14 cellular contexts compared by ENCODE assay signal in genomic region chr18:36132756-36133155, GRCh38. TPM values are rescaled to one million over a fixed set of nuclear protein-coding genes. Genes with fewer than 3 reads are reported as not detected.
DNase-seq lines count a peak whose midpoint lies in the region; ATAC-seq and TF ChIP-seq lines count a peak whose summit lies in the region.
"Had no signal": no experiment of that assay in that cellular context is flagged by ENCODE, and none has a peak within 500 bp of the region (broad histone marks: within the 10 kb centered on the region; RNA-seq: fewer than 3 reads in every experiment).

No MANE protein-coding gene starts in this region.

- H3K9me3 ChIP-seq in CD4-positive, CD25-positive, alpha-beta regulatory T cell (ENCODE audit: control insufficient read depth in 2 of 2, low read length in 2 of 2): no peaks in the 10 kb centered on the region
- H3K9me3 ChIP-seq in DOHH2 (ENCODE audit: control insufficient read depth, insufficient read depth, low read length): no peaks in the 10 kb centered on the region
- no peaks in the 10 kb centered on the region for H3K9me3 ChIP-seq in naive thymus-derived CD4-positive, alpha-beta T cell (ENCODE audit: control insufficient read depth in 2 of 3, low read length in 3 of 3)
- H3K9me3 ChIP-seq: BE2C, SJCRH30 had no signal

- DNase-seq in CD4-positive, CD25-positive, alpha-beta regulatory T cell: peak in 1 of 3 donors; percentile 32
- DNase-seq in activated B cell treated with CpG ODN at 0.5 μM for 24 hours: no peak
- no peak for DNase-seq in naive thymus-derived CD4-positive, alpha-beta T cell
- no peak for DNase-seq in NCI-H1092 (lab: John Stamatoyannopoulos, UW)
- no peak for DNase-seq in D341Med (ENCODE audit: low spot score)
- DNase-seq: amniotic stem cell, BE2C, NCI-H1436, NCI-H226, SJCRH30 had no signal

- H3K27me3 Mint-ChIP-seq in CD4-positive, CD25-positive, alpha-beta regulatory T cell: no peaks in the 10 kb centered on the region
- no peaks in the 10 kb centered on the region for H3K27me3 Mint-ChIP-seq in activated B cell treated with CpG ODN at 0.5 μM for 24 hours
- no peaks in the 10 kb centered on the region for H3K27me3 Mint-ChIP-seq in naive thymus-derived CD4-positive, alpha-beta T cell

- H3K79me2 ChIP-seq in DOHH2 (ENCODE audit: control insufficient read depth, low read length): peaks cover 72% of the 10 kb centered on the region

- no peak overlapping the region for H3K27ac ChIP-seq in CD4-positive, CD25-positive, alpha-beta regulatory T cell (ENCODE audit: insufficient read depth, low read length, poor library complexity, severe bottlenecking)
- H3K27ac ChIP-seq in DOHH2 (ENCODE audit: low read depth, low read length): no peak overlapping the region
- H3K27ac ChIP-seq in naive thymus-derived CD4-positive, alpha-beta T cell (ENCODE audit: low read depth, low read length): peak overlapping the region; percentile 16
- H3K27ac ChIP-seq: epithelial cell of prostate, KMS-11, SJCRH30 had no signal

- H4K20me1 ChIP-seq in DOHH2 (ENCODE audit: control insufficient read depth, insufficient read depth, low read depth, low read length): peaks cover 13% of the 10 kb centered on the region

- TF ChIP-seq CTCF in DOHH2 (IDR thresholded peaks at IDR 0.05; ENCODE audit: low read depth, low read length, poor library complexity, severe bottlenecking) (no peak), activated B cell treated with CpG ODN at 0.5 μM for 24 hours (IDR thresholded peaks at IDR 0.05) (no peak)

- POLR2A ChIA-PET in activated B cell treated with CpG ODN at 0.5 μM for 24 hours (lab: Charles Lee): interaction anchor here (0.5 to 1.8 kb wide), 2 partner anchors 17 to 114 kb away, joined by 6 to 7 read pairs; no protein-coding TSS in a partner anchor
- POLR2A ChIA-PET in naive thymus-derived CD4-positive, alpha-beta T cell (lab: Charles Lee): no interaction called here

- peaks cover 25% of the 10 kb centered on the region for H3K36me3 Mint-ChIP-seq in CD4-positive, CD25-positive, alpha-beta regulatory T cell
- peaks cover 49% of the 10 kb centered on the region for H3K36me3 Mint-ChIP-seq in activated B cell treated with CpG ODN at 0.5 μM for 24 hours (ENCODE audit: low read depth)
- H3K36me3 Mint-ChIP-seq in naive thymus-derived CD4-positive, alpha-beta T cell: peaks cover 0 to 28% (median 12%) of the 10 kb centered on the region in 5 donors

- H3K27ac Mint-ChIP-seq in CD4-positive, CD25-positive, alpha-beta regulatory T cell: peak overlapping the region in 2 of 3 donors; percentile 59 to 60
- H3K27ac Mint-ChIP-seq in activated B cell treated with CpG ODN at 0.5 μM for 24 hours: no peak overlapping the region
- H3K27ac Mint-ChIP-seq in naive thymus-derived CD4-positive, alpha-beta T cell: peak overlapping the region; percentile 0 to 84 (median 56)

- no peaks in the 10 kb centered on the region for H3K9me2 ChIP-seq in DOHH2 (replicated peaks; ENCODE audit: control insufficient read depth, low read length)

- peak overlapping the region; percentile 98 for H3K4me3 ChIP-seq in CD4-positive, CD25-positive, alpha-beta regulatory T cell (ENCODE audit: low read depth, low read length)
- H3K4me3 ChIP-seq in DOHH2 (ENCODE audit: low read length): no peak overlapping the region
- H3K4me3 ChIP-seq in naive thymus-derived CD4-positive, alpha-beta T cell (ENCODE audit: low read length): no peak overlapping the region
- H3K4me3 ChIP-seq: SJCRH30 had no signal

- no peak for ATAC-seq in CD4-positive, CD25-positive, alpha-beta regulatory T cell (ENCODE audit: low read depth in 2 of 2)
- ATAC-seq in activated B cell treated with CpG ODN at 0.5 μM for 24 hours (ENCODE audit: low read depth) (no peak), GM19328 (IDR thresholded peaks at IDR 0.05; ENCODE audit: unreplicated experiment) (no peak)
- ATAC-seq in naive thymus-derived CD4-positive, alpha-beta T cell: no peak

- H3K27me3 ChIP-seq in CD4-positive, CD25-positive, alpha-beta regulatory T cell (ENCODE audit: control insufficient read depth, insufficient read depth, low read length): no peaks in the 10 kb centered on the region
- H3K27me3 ChIP-seq in DOHH2 (ENCODE audit: control insufficient read depth, low read length): no peaks in the 10 kb centered on the region
- H3K27me3 ChIP-seq in naive thymus-derived CD4-positive, alpha-beta T cell (ENCODE audit: control insufficient read depth in 2 of 2, insufficient read depth in 2 of 2, low read length in 2 of 2): no peaks in the 10 kb centered on the region
- H3K27me3 ChIP-seq: BE2C, SJCRH30 had no signal

- intact Hi-C loops in activated B cell treated with CpG ODN at 0.5 μM for 24 hours (cut with micrococcal nuclease): no loop called here
- intact Hi-C loops in naive thymus-derived CD4-positive, alpha-beta T cell (cut with micrococcal nuclease): loop anchor here in 1 of 2 donors (1.0 kb wide), 1 partner anchor 891 kb away; the partner anchor contains the start of gene ZNF397

- peaks cover 32% of the 10 kb centered on the region for H3K36me3 ChIP-seq in CD4-positive, CD25-positive, alpha-beta regulatory T cell (ENCODE audit: control insufficient read depth, insufficient read depth, low read length)
- H3K36me3 ChIP-seq in DOHH2 (ENCODE audit: control insufficient read depth, low read length): peaks cover 48% of the 10 kb centered on the region
- peaks cover 6 to 30% (median 7%) of the 10 kb centered on the region in 3 experiments for H3K36me3 ChIP-seq in naive thymus-derived CD4-positive, alpha-beta T cell (ENCODE audit: control insufficient read depth in 2 of 3, insufficient read depth in 3 of 3, low read length in 3 of 3)
- H3K36me3 ChIP-seq: BE2C had no signal

- H3K9me3 Mint-ChIP-seq in CD4-positive, CD25-positive, alpha-beta regulatory T cell: no peaks in the 10 kb centered on the region
- no peaks in the 10 kb centered on the region for H3K9me3 Mint-ChIP-seq in activated B cell treated with CpG ODN at 0.5 μM for 24 hours
- peaks cover 0 to 4% (median 0%) of the 10 kb centered on the region in 11 donors for H3K9me3 Mint-ChIP-seq in naive thymus-derived CD4-positive, alpha-beta T cell

- no peaks in the 10 kb centered on the region for H3F3A ChIP-seq in DOHH2 (ENCODE audit: control insufficient read depth, insufficient read depth)

- H3K4me2 ChIP-seq in DOHH2 (ENCODE audit: low read length): peak overlapping the region; percentile 98; the same call in 1 of the 2 replicates

- H3K4me1 ChIP-seq in CD4-positive, CD25-positive, alpha-beta regulatory T cell (ENCODE audit: control insufficient read depth, insufficient read depth, low read length, poor library complexity, severe bottlenecking): peaks cover 50% of the 10 kb centered on the region
- peaks cover 33% of the 10 kb centered on the region for H3K4me1 ChIP-seq in DOHH2 (ENCODE audit: control insufficient read depth, low read length)
- H3K4me1 ChIP-seq in naive thymus-derived CD4-positive, alpha-beta T cell (ENCODE audit: control insufficient read depth in 2 of 2, insufficient read depth in 2 of 2, low read length in 2 of 2): peaks cover 32 to 35% of the 10 kb centered on the region in 2 donors
- H3K4me1 ChIP-seq: BE2C, SJCRH30 had no signal

- peaks cover 24 to 67% (median 46%) of the 10 kb centered on the region in 4 donors for H3K4me1 Mint-ChIP-seq in CD4-positive, CD25-positive, alpha-beta regulatory T cell
- H3K4me1 Mint-ChIP-seq in activated B cell treated with CpG ODN at 0.5 μM for 24 hours: peaks cover 53% of the 10 kb centered on the region
- H3K4me1 Mint-ChIP-seq in naive thymus-derived CD4-positive, alpha-beta T cell: peaks cover 37 to 81% (median 63%) of the 10 kb centered on the region in 7 donors

- CTCF ChIA-PET in activated B cell treated with CpG ODN at 0.5 μM for 24 hours (lab: Charles Lee): no interaction called here
- CTCF ChIA-PET in naive thymus-derived CD4-positive, alpha-beta T cell (lab: Charles Lee): no interaction called here

- H3K4me3 Mint-ChIP-seq in CD4-positive, CD25-positive, alpha-beta regulatory T cell: peak overlapping the region; percentile 84 to 98 (median 98)
- H3K4me3 Mint-ChIP-seq in activated B cell treated with CpG ODN at 0.5 μM for 24 hours: peak overlapping the region; percentile 50
- H3K4me3 Mint-ChIP-seq in naive thymus-derived CD4-positive, alpha-beta T cell: peak overlapping the region; percentile 10 to 96 (median 90)

RNA-seq across cellular contexts. Expression of gene ELP2, which starts 3.1 kb away (rescaled TPM):
- total RNA-seq in CD4-positive, CD25-positive, alpha-beta regulatory T cell: 161 TPM
- 10 to 100 TPM; 71.0 to 96.6 (median 87.5) TPM for polyA plus RNA-seq in CD4-positive, CD25-positive, alpha-beta regulatory T cell
- 105 and 124 TPM in 2 replicates for total RNA-seq in activated B cell treated with CpG ODN at 0.5 μM for 24 hours
- 100 to 1,000 TPM in 4 of 5 experiments, 10 to 100 TPM in 1; 79.3 to 177 (median 150) TPM for total RNA-seq in naive thymus-derived CD4-positive, alpha-beta T cell
- 10 to 100 TPM; 77.4 to 93.9 TPM for polyA plus RNA-seq in naive thymus-derived CD4-positive, alpha-beta T cell

RNA-seq across cellular contexts. Expression of gene SLC39A6, which starts 3.6 kb away (rescaled TPM):
- 13.7 TPM for total RNA-seq in CD4-positive, CD25-positive, alpha-beta regulatory T cell
- polyA plus RNA-seq in CD4-positive, CD25-positive, alpha-beta regulatory T cell: 10 to 100 TPM; 22.3 to 25.9 (median 24.5) TPM
- total RNA-seq in activated B cell treated with CpG ODN at 0.5 μM for 24 hours: 17.6 and 18.6 TPM in 2 replicates
- total RNA-seq in naive thymus-derived CD4-positive, alpha-beta T cell: 10 to 100 TPM; 12.1 to 25.2 (median 16.6) TPM
- 10 to 100 TPM; 20.2 to 27.8 TPM for polyA plus RNA-seq in naive thymus-derived CD4-positive, alpha-beta T cell

RNA-seq across cellular contexts. Expression of gene MOCOS, which starts 54.5 kb away (rescaled TPM):
- total RNA-seq in CD4-positive, CD25-positive, alpha-beta regulatory T cell: not detected
- under 1 TPM in 1 of 4 donors, not detected in 3; 0.02 TPM for polyA plus RNA-seq in CD4-positive, CD25-positive, alpha-beta regulatory T cell
- 0.39 and 0.42 TPM in 2 replicates for total RNA-seq in activated B cell treated with CpG ODN at 0.5 μM for 24 hours
- total RNA-seq in naive thymus-derived CD4-positive, alpha-beta T cell: under 1 TPM in 1 of 5 experiments, not detected in 4; 0.05 TPM
- not detected for polyA plus RNA-seq in naive thymus-derived CD4-positive, alpha-beta T cell
- total RNA-seq: SJCRH30 had no signal
